ENCODE assay signal across 8 cellular contexts in the genomic region with DNA sequence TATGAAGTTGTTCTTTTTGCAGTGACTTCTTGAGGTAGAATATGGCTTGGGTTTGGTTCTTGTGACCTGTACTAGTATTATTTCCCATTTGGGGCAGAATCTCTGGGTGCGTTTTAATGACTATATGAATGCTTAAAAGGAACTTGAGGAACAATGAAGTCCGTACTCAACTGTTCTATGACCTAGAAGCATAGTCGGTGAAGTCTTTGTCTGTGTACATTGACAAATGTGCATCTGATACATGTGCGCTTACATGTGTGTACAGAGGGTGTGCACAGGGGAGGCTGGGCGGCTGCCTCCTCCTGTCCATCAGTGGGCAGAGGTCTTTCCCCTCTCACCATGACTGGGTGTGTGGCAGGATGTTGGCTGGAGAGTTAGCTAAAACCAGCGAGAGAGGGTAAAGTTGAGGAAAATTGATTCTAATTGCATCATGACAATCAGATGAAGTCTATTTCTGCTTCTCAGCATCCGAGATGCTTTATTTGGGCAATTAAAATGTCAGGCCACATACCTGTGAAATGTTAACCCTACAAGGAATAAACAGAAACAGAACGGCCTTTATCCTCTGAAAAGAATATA. TPM values are rescaled to one million over a fixed set of nuclear protein-coding genes. Genes with fewer than 3 reads are reported as not detected.
DNase-seq lines count a peak whose midpoint lies in the region; ATAC-seq, FAIRE-seq and TF ChIP-seq lines count a peak whose summit lies in the region.

No MANE protein-coding gene starts in this region.

- peak overlapping the region; percentile 71 for H3K4me3 ChIP-seq in A549
- H3K4me3 ChIP-seq in muscle layer of duodenum (ENCODE audit: low read depth in 1 of 2, low read length in 2 of 2) = peak overlapping the region; percentile 72 to 88

- no peak for FAIRE-seq in A549 (lab: Jason Lieb, UNC)

- TF ChIP-seq CTCF in A549 (IDR thresholded peaks at IDR 0.05) = no peak

- POLR2A ChIA-PET in A549 (lab: Yijun Ruan, JAX) = interaction anchor here (2.1 to 6.5 kb wide), 2 partner anchors 10 to 25 kb away, joined by 9 to 113 read pairs; no protein-coding TSS in a partner anchor

- H3K4me2 ChIP-seq in A549 = peak overlapping the region; percentile 74

- H3K4me1 ChIP-seq in A549 (peaks cover 38% of the 10 kb centered on the region), muscle layer of duodenum (ENCODE audit: control insufficient read depth in 1 of 2, insufficient read depth in 2 of 2, low read length in 2 of 2) (peaks cover 0 to 6% of the 10 kb centered on the region in 2 donors)

- H3K36me3 ChIP-seq in muscle layer of duodenum (ENCODE audit: control insufficient read depth in 1 of 2, insufficient read depth in 2 of 2, low read length in 2 of 2) = no peaks in the 10 kb centered on the region

- TF ChIP-seq EP300 in A549 (IDR thresholded peaks at IDR 0.05) = no peak

- no peak for ATAC-seq in A549
- ATAC-seq in HG03175 (IDR thresholded peaks at IDR 0.05; ENCODE audit: unreplicated experiment) = no peak

- DNase-seq in A549 (ENCODE audit: low read depth in 1 of 2, low spot score in 1 of 2) = peak in 1 of 2 experiments; percentile 10
- DNase-seq in HT-29 (ENCODE audit: low spot score) = peak; percentile 61
- DNase-seq in dermis blood vessel endothelial cell = peak; percentile 66
- DNase-seq in HPDE6-E6E7 (ENCODE audit: extremely low spot score) = no peak
- no peak for DNase-seq in NCI-H2227 treated with DMSO at 0.1 percent for 48 hours (lab: John Stamatoyannopoulos, UW)
- no peak for DNase-seq in NCI-H2081 treated with DMSO at 0.1 percent for 48 hours (lab: John Stamatoyannopoulos, UW)

- 59% methylated on average over 8 of the region's 8 CpGs for WGBS in A549 (ENCODE audit: missing lambda C conversion rate)

- TF ChIP-seq POLR2A in A549 (IDR thresholded peaks at IDR 0.05; ENCODE audit: low read length) = no peak

- H3K9me3 ChIP-seq in A549 = no peaks in the 10 kb centered on the region
- H3K9me3 ChIP-seq in muscle layer of duodenum (ENCODE audit: control insufficient read depth in 1 of 2, low read length in 2 of 2) = no peaks in the 10 kb centered on the region

- H3K27me3 ChIP-seq in muscle layer of duodenum (ENCODE audit: low read depth, low read length) = no peaks in the 10 kb centered on the region

- no peak for TF ChIP-seq RAD21 in A549 (conservative IDR thresholded peaks at IDR 0.05 in 1 of 2, IDR thresholded peaks at IDR 0.05 in 1 of 2)

- CTCF ChIA-PET in A549 (lab: Yijun Ruan, JAX) = interaction anchor here (1.2 to 7.5 kb wide), 4 partner anchors 12 to 1069 kb away, joined by 5 to 280 read pairs (median 78); no protein-coding TSS in a partner anchor

- H3K27ac ChIP-seq in A549 (peak overlapping the region; percentile 89 to 99), muscle layer of duodenum (ENCODE audit: low read length) (peak overlapping the region; percentile 90)

TF ChIP-seq in A549, 52 proteins besides CTCF, POLR2A, EP300 and RAD21:
- TF ChIP-seq GATA3 (IDR thresholded peaks at IDR 0.05; ENCODE audit: borderline replicate concordance) (no peak), SMC3 (IDR thresholded peaks at IDR 0.05) (no peak), HOXB5 (CRISPR knock-in tag; IDR thresholded peaks at IDR 0.05) (no peak), JUNB (IDR thresholded peaks at IDR 0.05) (no peak), ZSCAN20 (CRISPR knock-in tag; IDR thresholded peaks at IDR 0.05) (no peak), USF2 (IDR thresholded peaks at IDR 0.05) (no peak), HOXA7 (CRISPR knock-in tag; IDR thresholded peaks at IDR 0.05) (no peak), HMGXB4 (CRISPR knock-in tag; IDR thresholded peaks at IDR 0.05; ENCODE audit: borderline replicate concordance) (no peak), RNF2 (IDR thresholded peaks at IDR 0.05; ENCODE audit: borderline replicate concordance, low read depth) (no peak), RCOR1 (IDR thresholded peaks at IDR 0.05; ENCODE audit: low read depth, low read length) (no peak)
TF ChIP-seq in A549: peak in this region for 0.

RNA-seq across cellular contexts. Expression of gene NR2F2, which starts 1.0 kb away (rescaled TPM):
- polyA plus RNA-seq in A549 (2011; rRNA removed) = 11.8 and 14.4 TPM in 2 replicates
- polyA plus RNA-seq in A549 (2012; cell fraction: cytosol; rRNA removed) = 14.2 and 17.8 TPM in 2 replicates
- 10.9 and 18.7 TPM in 2 replicates for polyA plus RNA-seq in A549 (2012; cell fraction: nucleus; rRNA removed)
- polyA plus RNA-seq in A549 (2017; fragmentation: RNase III; extraction: RNeasy Plus Mini Kit Qiagen cat#74134 plus additional on column Dnase treatment) = 14.4 to 15.7 TPM (median 15.3 TPM) in 3 replicates
- 5.7 and 14.9 TPM in 2 replicates for polyA minus RNA-seq in A549 (2011; rRNA and poly(A)+ RNA removed)
- total RNA-seq in HT-29 (2014; rRNA removed; shearing (Covaris generic)) = 12.6 and 14.0 TPM in 2 replicates
- 14.0 and 36.6 TPM in 2 replicates for total RNA-seq in dermis blood vessel endothelial cell

Comparison
In these comparisons a context has a peak if more than half of its experiments do, and no peak if none do; other contexts are left out.
1. DNase-seq: peak in HT-29 (single experiment) and dermis blood vessel endothelial cell (single experiment); none in HPDE6-E6E7 (single experiment), NCI-H2227 treated with DMSO at 0.1 percent for 48 hours (single experiment) and NCI-H2081 treated with DMSO at 0.1 percent for 48 hours (single experiment).